In the genomic region with DNA sequence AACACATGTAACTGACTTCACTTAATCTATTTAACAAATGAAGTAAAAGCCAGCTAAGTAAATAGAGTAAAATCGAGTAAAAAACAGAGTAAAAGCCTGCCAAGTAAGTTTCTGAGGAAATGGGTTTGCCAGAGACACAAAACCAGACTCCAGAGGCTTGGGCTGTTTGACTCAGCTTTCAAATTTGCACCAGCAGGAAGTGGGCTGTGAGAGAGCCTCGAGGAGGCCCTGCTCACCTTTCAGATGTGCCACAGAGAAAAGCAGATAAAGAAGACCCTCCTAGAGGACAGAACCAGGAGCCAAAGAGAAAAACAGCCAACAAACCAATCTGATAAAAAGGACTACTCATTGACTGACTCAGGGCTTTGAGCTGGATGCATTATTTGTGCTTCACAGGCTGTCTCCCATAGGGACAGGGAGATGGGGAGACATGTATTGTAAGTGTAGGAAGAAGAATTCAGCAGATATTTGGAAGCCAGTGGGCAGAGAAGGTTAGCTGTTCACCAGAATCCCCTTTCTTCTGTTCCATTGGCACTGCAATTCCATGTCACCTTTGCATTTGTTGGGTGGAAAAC, we compare ENCODE assay signal across 8 cellular contexts. TPM values are rescaled to one million over a fixed set of nuclear protein-coding genes. Genes with fewer than 3 reads are reported as not detected.
DNase-seq lines count a peak whose midpoint lies in the region; ATAC-seq and TF ChIP-seq lines count a peak whose summit lies in the region.

No MANE protein-coding gene starts in this region.

- POLR2A ChIA-PET in A673 (lab: Charles Lee; ENCODE audit: low non-redundant PET), result no interaction called here

- intact Hi-C loops in A673 (cut with micrococcal nuclease; ENCODE audit: unreplicated experiment), result no loop called here

- H3K36me3 ChIP-seq in GM06990 (ENCODE audit: control insufficient read depth, insufficient read depth, low read length) (no peaks in the 10 kb centered on the region), A673 (ENCODE audit: insufficient read depth, low read length, poor library complexity, severe bottlenecking) (no peaks in the 10 kb centered on the region)

- ATAC-seq in GM21447 (IDR thresholded peaks at IDR 0.05; ENCODE audit: unreplicated experiment) (peak; percentile 96), omental fat pad (ENCODE audit: low FRiP score) (no peak)

- H3K4me3 ChIP-seq in GM06990 (replicated peaks; ENCODE audit: low read depth, low read length) (no peak overlapping the region), epithelial cell of esophagus (ENCODE audit: low read length) (no peak overlapping the region), A673 (ENCODE audit: low read depth, low read length, poor library complexity, severe bottlenecking) (no peak overlapping the region)

- H3K4me1 ChIP-seq in A673 (ENCODE audit: insufficient read depth, low read length, poor library complexity, severe bottlenecking), result no peaks in the 10 kb centered on the region

- TF ChIP-seq CTCF in GM06990 (IDR thresholded peaks at IDR 0.05; ENCODE audit: insufficient read depth, low read length, poor library complexity, severe bottlenecking), result no peak
- no peak for TF ChIP-seq CTCF in epithelial cell of esophagus (IDR thresholded peaks at IDR 0.05; ENCODE audit: insufficient read depth, low read depth, low read length, missing control alignments)
- no peak for TF ChIP-seq CTCF in A673 (conservative IDR thresholded peaks at IDR 0.05; ENCODE audit: low read depth, low read length)
- TF ChIP-seq CTCF in omental fat pad (IDR thresholded peaks at IDR 0.05), result no peak

- no peak overlapping the region for H3K27ac ChIP-seq in A673 (ENCODE audit: low read depth, low read length, poor library complexity, severe bottlenecking)

- CTCF ChIA-PET in A673 (lab: Charles Lee), result no interaction called here

- DNase-seq in GM06990 (ENCODE audit: extremely low read depth, insufficient read length) (peak; percentile 9), HT1080 (ENCODE audit: low read depth) (peak; percentile 77), epithelial cell of esophagus (ENCODE audit: low read depth) (peak; percentile 35), A673 (ENCODE audit: low spot score) (no peak), COLO829 (ENCODE audit: low spot score) (no peak), omental fat pad (ENCODE audit: low spot score) (no peak), NCI-H2081 treated with DMSO at 0.1 percent for 48 hours (lab: John Stamatoyannopoulos, UW) (no peak)

- no TSS peak for BruUV-seq in A673 (replicated peaks; lab: Mats Ljungman, UMichigan)

- no peaks in the 10 kb centered on the region for H3K9me3 ChIP-seq in A673 (ENCODE audit: low read depth, low read length, poor library complexity, severe bottlenecking)

- no peaks in the 10 kb centered on the region for H3K27me3 ChIP-seq in GM06990 (replicated peaks; ENCODE audit: control insufficient read depth, insufficient read depth, low read length)
- no peaks in the 10 kb centered on the region for H3K27me3 ChIP-seq in A673 (replicated peaks; ENCODE audit: insufficient read depth, low read depth, low read length, poor library complexity)

RNA-seq across cellular contexts. Expression of a gene that starts 14.4 kb away (rescaled TPM):
- 10.6 and 12.8 TPM in 2 replicates for total RNA-seq in HT1080 (2014; rRNA removed; shearing (Covaris generic))
- polyA plus RNA-seq in HT1080 (2015; cell fraction: cytosol; rRNA removed), result 10.9 and 11.1 TPM in 2 replicates
- polyA plus RNA-seq in HT1080 (2015; cell fraction: nucleus; rRNA removed), result 8.2 and 10.5 TPM in 2 replicates
- 11.8 and 13.9 TPM in 2 replicates for total RNA-seq in A673 (2021)
- total RNA-seq in omental fat pad, result 10 to 100 TPM in 1 of 4 donors, 1 to 10 TPM in 3; 3.5 to 12.8 (median 6.1) TPM

RNA-seq across cellular contexts. Expression of a gene that starts 20.8 kb away (rescaled TPM):
- 0.21 TPM in 1 of 2 replicates, not detected in the other for total RNA-seq in HT1080 (2014; rRNA removed; shearing (Covaris generic))
- polyA plus RNA-seq in HT1080 (2015; cell fraction: cytosol; rRNA removed), result 0.17 and 0.29 TPM in 2 replicates
- 1.7 and 2.5 TPM in 2 replicates for polyA plus RNA-seq in HT1080 (2015; cell fraction: nucleus; rRNA removed)
- total RNA-seq in A673 (2021) (1.6 TPM in 2 replicates), omental fat pad (1 to 10 TPM; 2.0 to 8.2 (median 3.1) TPM)

RNA-seq across cellular contexts. Expression of a gene that starts 37.7 kb away (rescaled TPM):
- total RNA-seq in HT1080 (2014; rRNA removed; shearing (Covaris generic)), result not detected in 2 replicates
- polyA plus RNA-seq in HT1080 (2015; cell fraction: cytosol; rRNA removed), result not detected in 2 replicates
- polyA plus RNA-seq in HT1080 (2015; cell fraction: nucleus; rRNA removed), result not detected in 2 replicates
- total RNA-seq in A673 (2021), result 0.28 and 0.31 TPM in 2 replicates
- total RNA-seq in omental fat pad, result under 1 TPM in 1 of 4 donors, not detected in 3; 0.19 TPM

Comparison
In these comparisons a context has a peak if more than half of its experiments do, and no peak if none do; other contexts are left out.
1. DNase-seq: peak in GM06990 (single experiment), HT1080 (single experiment) and epithelial cell of esophagus (single experiment); none in A673 (single experiment), COLO829 (single experiment), omental fat pad (single experiment) and NCI-H2081 treated with DMSO at 0.1 percent for 48 hours (single experiment).